In genomic region chr14:51652168-51653095, GRCh38 we compare ENCODE assay signal across 8 cellular contexts. TPM values are rescaled to one million over a fixed set of nuclear protein-coding genes. Genes with fewer than 3 reads are reported as not detected.
DNase-seq lines count a peak whose midpoint lies in the region; ATAC-seq and TF ChIP-seq lines count a peak whose summit lies in the region.

No MANE protein-coding gene starts in this region.

- H3K4me3 Mint-ChIP-seq in Calu3 (ENCODE audit: low read depth, unreplicated experiment) = peak overlapping the region; percentile 80
- peak overlapping the region; percentile 78 to 88 (median 85) for H3K4me3 Mint-ChIP-seq in naive thymus-derived CD8-positive, alpha-beta T cell

- no peaks in the 10 kb centered on the region for H3K27me3 ChIP-seq in tibial nerve

- no TSS peak for BruUV-seq in Calu3 (replicated peaks; lab: Mats Ljungman, UMichigan)

- TF ChIP-seq POLR2A in tibial nerve (IDR thresholded peaks at IDR 0.05) = no peak

- H3K4me3 ChIP-seq in tibial nerve = peak overlapping the region; percentile 80 to 93 (median 91)

- H3K27me3 Mint-ChIP-seq in Calu3 (ENCODE audit: unreplicated experiment) = no peaks in the 10 kb centered on the region
- H3K27me3 Mint-ChIP-seq in naive thymus-derived CD8-positive, alpha-beta T cell = peaks cover 17 to 38% (median 29%) of the 10 kb centered on the region in 5 donors

- peaks cover 36% of the 10 kb centered on the region for H3K36me3 Mint-ChIP-seq in Calu3 (ENCODE audit: insufficient read depth, unreplicated experiment)
- H3K36me3 Mint-ChIP-seq in naive thymus-derived CD8-positive, alpha-beta T cell = no peaks in the 10 kb centered on the region

- peaks cover 0 to 58% (median 15%) of the 10 kb centered on the region in 4 donors for H3K4me1 ChIP-seq in tibial nerve

- TF ChIP-seq CTCF in Calu3 (IDR thresholded peaks at IDR 0.05; ENCODE audit: unreplicated experiment) = no peak
- peak in 2 of 5 experiments; percentile 40 to 56 for TF ChIP-seq CTCF in tibial nerve (IDR thresholded peaks at IDR 0.05)

- peak overlapping the region; percentile 58 for H3K27ac Mint-ChIP-seq in Calu3 (ENCODE audit: unreplicated experiment)
- H3K27ac Mint-ChIP-seq in naive thymus-derived CD8-positive, alpha-beta T cell = peak overlapping the region in 8 of 10 donors; percentile 16 to 83 (median 58)

- POLR2A ChIA-PET in naive thymus-derived CD8-positive, alpha-beta T cell (lab: Charles Lee) = interaction anchor here (0.5 to 2.0 kb wide), 6 partner anchors 19 to 1050 kb away, joined by 3 to 8 read pairs (median 4); no protein-coding TSS in a partner anchor

- peak overlapping the region; percentile 94 to 100 (median 96) for H3K27ac ChIP-seq in tibial nerve

- CTCF ChIA-PET in Calu3 (lab: Charles Lee) = interaction anchor here (0.6 to 2.6 kb wide), 13 partner anchors 14 to 369 kb away, joined by 3 to 17 read pairs (median 3); no protein-coding TSS in a partner anchor

- peak; percentile 6 for ATAC-seq in GM19468 (IDR thresholded peaks at IDR 0.05; ENCODE audit: extremely low read depth, unreplicated experiment)
- ATAC-seq in activated CD4-positive, CD25-positive, alpha-beta regulatory T cell treated with anti-CD3 and anti-CD28 coated beads, Interleukin-2, amount 50 U/mL, for 24 hours = peak; percentile 40 to 56
- ATAC-seq in esophagus mucosa = peak; percentile 59
- peak; percentile 50 to 54 for ATAC-seq in naive thymus-derived CD8-positive, alpha-beta T cell

- WGBS in tibial nerve, 2 donors = 0% methylated on average over 34 to 50 of the region's 75 CpGs

- H3K36me3 ChIP-seq in tibial nerve = no peaks in the 10 kb centered on the region

- peak in 1 of 2 donors; percentile 60 for TF ChIP-seq EP300 in tibial nerve (IDR thresholded peaks at IDR 0.05)

- peaks cover 17% of the 10 kb centered on the region for H3K4me1 Mint-ChIP-seq in Calu3 (ENCODE audit: low read depth, unreplicated experiment)
- H3K4me1 Mint-ChIP-seq in naive thymus-derived CD8-positive, alpha-beta T cell = peaks cover 4 to 17% (median 13%) of the 10 kb centered on the region in 4 donors

- no peaks in the 10 kb centered on the region for H3K9me3 Mint-ChIP-seq in Calu3 (ENCODE audit: low read depth, unreplicated experiment)
- H3K9me3 Mint-ChIP-seq in naive thymus-derived CD8-positive, alpha-beta T cell = no peaks in the 10 kb centered on the region

- H3K9me3 ChIP-seq in tibial nerve = no peaks in the 10 kb centered on the region

- intact Hi-C loops in Calu3 (cut with micrococcal nuclease; ENCODE audit: unreplicated experiment) = loop anchor here (1.0 to 10.0 kb wide), 5 partner anchors 118 to 690 kb away; no protein-coding TSS in a partner anchor

- DNase-seq in Calu3 (no peak), HK-2 (ENCODE audit: unreplicated experiment) (peak; percentile 45), tibial nerve (ENCODE audit: low spot score in 2 of 2) (peak in 1 of 2 donors; percentile 35), NCI-H1930 (lab: John Stamatoyannopoulos, UW) (no peak)
- peak in 6 of 10 donors; percentile 6 to 62 (median 28) for DNase-seq in naive thymus-derived CD8-positive, alpha-beta T cell

RNA-seq across cellular contexts. Expression of gene FRMD6, which starts 0.7 kb away (rescaled TPM):
- total RNA-seq in Calu3 (2022) = 17.0 and 33.3 TPM in 2 replicates
- total RNA-seq in esophagus mucosa = 92.0 TPM
- total RNA-seq in naive thymus-derived CD8-positive, alpha-beta T cell = 1 to 10 TPM; 4.1 to 4.2 TPM
- polyA plus RNA-seq in naive thymus-derived CD8-positive, alpha-beta T cell = under 1 TPM; 0.15 to 0.44 (median 0.38) TPM
- total RNA-seq in tibial nerve = 10 to 100 TPM; 31.6 to 52.4 (median 44.9) TPM

Comparison
In these comparisons a context has a peak if more than half of its experiments do, and no peak if none do; other contexts are left out.
1. DNase-seq: peak in HK-2 (single experiment) and naive thymus-derived CD8-positive, alpha-beta T cell (6 of 10); none in Calu3 (single experiment) and NCI-H1930 (0 of 2).
2. ATAC-seq: peak in every context shown above with its lines; median percentile 59 in esophagus mucosa; 52 in naive thymus-derived CD8-positive, alpha-beta T cell; 48 in activated CD4-positive, CD25-positive, alpha-beta regulatory T cell treated with anti-CD3 and anti-CD28 coated beads, Interleukin-2, amount 50 U/mL, for 24 hours; 6 in GM19468.